ENCODE assay signal across 1 cellular context in genomic region chr20:50788045-50788867, GRCh38.
TF ChIP-seq lines count a peak whose summit lies in the region.

No MANE protein-coding gene starts in this region.

TF ChIP-seq in HepG2, 621 proteins besides CTCF, POLR2A, EP300 and RAD21 (continued from another document and continues in another):
- no peak for TF ChIP-seq ZNF414 (CRISPR knock-in tag; IDR thresholded peaks at IDR 0.05)
- no peak for TF ChIP-seq ZMAT3 (CRISPR knock-in tag; conservative IDR thresholded peaks at IDR 0.05)
- TF ChIP-seq CREB1 (IDR thresholded peaks at IDR 0.05), result no peak
- TF ChIP-seq CREB1 (CRISPR knock-in tag; IDR thresholded peaks at IDR 0.05), result no peak
- no peak for TF ChIP-seq CENPT (CRISPR knock-in tag; IDR thresholded peaks at IDR 0.05; ENCODE audit: low read depth)
- TF ChIP-seq ZSCAN30 (CRISPR knock-in tag; IDR thresholded peaks at IDR 0.05), result no peak
- no peak for TF ChIP-seq FOSL1 (CRISPR knock-in tag; IDR thresholded peaks at IDR 0.05; ENCODE audit: borderline replicate concordance)
- TF ChIP-seq, protein P1, sequence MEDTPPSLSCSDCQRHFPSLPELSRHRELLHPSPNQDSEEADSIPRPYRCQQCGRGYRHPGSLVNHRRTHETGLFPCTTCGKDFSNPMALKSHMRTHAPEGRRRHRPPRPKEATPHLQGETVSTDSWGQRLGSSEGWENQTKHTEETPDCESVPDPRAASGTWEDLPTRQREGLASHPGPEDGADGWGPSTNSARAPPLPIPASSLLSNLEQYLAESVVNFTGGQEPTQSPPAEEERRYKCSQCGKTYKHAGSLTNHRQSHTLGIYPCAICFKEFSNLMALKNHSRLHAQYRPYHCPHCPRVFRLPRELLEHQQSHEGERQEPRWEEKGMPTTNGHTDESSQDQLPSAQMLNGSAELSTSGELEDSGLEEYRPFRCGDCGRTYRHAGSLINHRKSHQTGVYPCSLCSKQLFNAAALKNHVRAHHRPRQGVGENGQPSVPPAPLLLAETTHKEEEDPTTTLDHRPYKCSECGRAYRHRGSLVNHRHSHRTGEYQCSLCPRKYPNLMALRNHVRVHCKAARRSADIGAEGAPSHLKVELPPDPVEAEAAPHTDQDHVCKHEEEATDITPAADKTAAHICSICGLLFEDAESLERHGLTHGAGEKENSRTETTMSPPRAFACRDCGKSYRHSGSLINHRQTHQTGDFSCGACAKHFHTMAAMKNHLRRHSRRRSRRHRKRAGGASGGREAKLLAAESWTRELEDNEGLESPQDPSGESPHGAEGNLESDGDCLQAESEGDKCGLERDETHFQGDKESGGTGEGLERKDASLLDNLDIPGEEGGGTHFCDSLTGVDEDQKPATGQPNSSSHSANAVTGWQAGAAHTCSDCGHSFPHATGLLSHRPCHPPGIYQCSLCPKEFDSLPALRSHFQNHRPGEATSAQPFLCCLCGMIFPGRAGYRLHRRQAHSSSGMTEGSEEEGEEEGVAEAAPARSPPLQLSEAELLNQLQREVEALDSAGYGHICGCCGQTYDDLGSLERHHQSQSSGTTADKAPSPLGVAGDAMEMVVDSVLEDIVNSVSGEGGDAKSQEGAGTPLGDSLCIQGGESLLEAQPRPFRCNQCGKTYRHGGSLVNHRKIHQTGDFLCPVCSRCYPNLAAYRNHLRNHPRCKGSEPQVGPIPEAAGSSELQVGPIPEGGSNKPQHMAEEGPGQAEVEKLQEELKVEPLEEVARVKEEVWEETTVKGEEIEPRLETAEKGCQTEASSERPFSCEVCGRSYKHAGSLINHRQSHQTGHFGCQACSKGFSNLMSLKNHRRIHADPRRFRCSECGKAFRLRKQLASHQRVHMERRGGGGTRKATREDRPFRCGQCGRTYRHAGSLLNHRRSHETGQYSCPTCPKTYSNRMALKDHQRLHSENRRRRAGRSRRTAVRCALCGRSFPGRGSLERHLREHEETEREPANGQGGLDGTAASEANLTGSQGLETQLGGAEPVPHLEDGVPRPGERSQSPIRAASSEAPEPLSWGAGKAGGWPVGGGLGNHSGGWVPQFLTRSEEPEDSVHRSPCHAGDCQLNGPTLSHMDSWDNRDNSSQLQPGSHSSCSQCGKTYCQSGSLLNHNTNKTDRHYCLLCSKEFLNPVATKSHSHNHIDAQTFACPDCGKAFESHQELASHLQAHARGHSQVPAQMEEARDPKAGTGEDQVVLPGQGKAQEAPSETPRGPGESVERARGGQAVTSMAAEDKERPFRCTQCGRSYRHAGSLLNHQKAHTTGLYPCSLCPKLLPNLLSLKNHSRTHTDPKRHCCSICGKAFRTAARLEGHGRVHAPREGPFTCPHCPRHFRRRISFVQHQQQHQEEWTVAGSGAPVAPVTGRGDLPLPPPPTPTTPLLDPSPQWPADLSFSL (CRISPR knock-in tag; IDR thresholded peaks at IDR 0.05), result peak; percentile 67
- no peak for TF ChIP-seq MIER3 (CRISPR knock-in tag; IDR thresholded peaks at IDR 0.05; ENCODE audit: borderline replicate concordance)
- TF ChIP-seq MEIS2 (CRISPR knock-in tag; IDR thresholded peaks at IDR 0.05), result no peak
- 0 out of 2 replicates have a peak, but pooled peaks have one; percentile 35 for TF ChIP-seq ISL2 (CRISPR knock-in tag; IDR thresholded peaks at IDR 0.05)
- TF ChIP-seq SPEN (CRISPR knock-in tag; IDR thresholded peaks at IDR 0.05; ENCODE audit: low read depth), result no peak
- TF ChIP-seq ZBTB7B (CRISPR knock-in tag; IDR thresholded peaks at IDR 0.05), result peak; percentile 67; the same call in 1 of the 2 replicates
- TF ChIP-seq ARNT (IDR thresholded peaks at IDR 0.05), result no peak
- TF ChIP-seq ZNF513 (CRISPR knock-in tag; conservative IDR thresholded peaks at IDR 0.05), result no peak
- no peak for TF ChIP-seq MTF1 (CRISPR knock-in tag; IDR thresholded peaks at IDR 0.05)
- TF ChIP-seq ZNF20 (CRISPR knock-in tag; IDR thresholded peaks at IDR 0.05), result no peak
- TF ChIP-seq, protein P2, sequence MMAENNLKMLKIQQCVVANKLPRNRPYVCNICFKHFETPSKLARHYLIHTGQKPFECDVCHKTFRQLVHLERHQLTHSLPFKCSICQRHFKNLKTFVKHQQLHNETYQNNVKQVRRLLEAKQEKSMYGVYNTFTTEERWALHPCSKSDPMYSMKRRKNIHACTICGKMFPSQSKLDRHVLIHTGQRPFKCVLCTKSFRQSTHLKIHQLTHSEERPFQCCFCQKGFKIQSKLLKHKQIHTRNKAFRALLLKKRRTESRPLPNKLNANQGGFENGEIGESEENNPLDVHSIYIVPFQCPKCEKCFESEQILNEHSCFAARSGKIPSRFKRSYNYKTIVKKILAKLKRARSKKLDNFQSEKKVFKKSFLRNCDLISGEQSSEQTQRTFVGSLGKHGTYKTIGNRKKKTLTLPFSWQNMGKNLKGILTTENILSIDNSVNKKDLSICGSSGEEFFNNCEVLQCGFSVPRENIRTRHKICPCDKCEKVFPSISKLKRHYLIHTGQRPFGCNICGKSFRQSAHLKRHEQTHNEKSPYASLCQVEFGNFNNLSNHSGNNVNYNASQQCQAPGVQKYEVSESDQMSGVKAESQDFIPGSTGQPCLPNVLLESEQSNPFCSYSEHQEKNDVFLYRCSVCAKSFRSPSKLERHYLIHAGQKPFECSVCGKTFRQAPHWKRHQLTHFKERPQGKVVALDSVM (CRISPR knock-in tag; IDR thresholded peaks at IDR 0.05), result no peak
- no peak for TF ChIP-seq ZBTB44 (CRISPR knock-in tag; IDR thresholded peaks at IDR 0.05)
- no peak for TF ChIP-seq ARHGAP35 (CRISPR knock-in tag; IDR thresholded peaks at IDR 0.05; ENCODE audit: borderline replicate concordance)
- TF ChIP-seq SIX1 (CRISPR knock-in tag; IDR thresholded peaks at IDR 0.05; ENCODE audit: borderline replicate concordance), result no peak
- no peak for TF ChIP-seq BRD4 (CRISPR knock-in tag; IDR thresholded peaks at IDR 0.05)
- TF ChIP-seq MTERF4 (CRISPR knock-in tag; IDR thresholded peaks at IDR 0.05), result peak; percentile 57; the same call in 1 of the 2 replicates
- TF ChIP-seq PCBP2 (optimal IDR thresholded peaks at IDR 0.05; ENCODE audit: low read depth, low read length, poor library complexity, severe bottlenecking), result no peak
- TF ChIP-seq GRHL1 (CRISPR knock-in tag; conservative IDR thresholded peaks at IDR 0.05), result no peak
- no peak for TF ChIP-seq GABPB1 (CRISPR knock-in tag; IDR thresholded peaks at IDR 0.05)
- peak; percentile 81 for TF ChIP-seq HNF4G (IDR thresholded peaks at IDR 0.05; ENCODE audit: borderline replicate concordance, low read depth, low read length)
- TF ChIP-seq HNF4G (CRISPR knock-in tag; IDR thresholded peaks at IDR 0.05; ENCODE audit: borderline replicate concordance, low read depth), result no peak; the same call in 1 of the 2 replicates
- TF ChIP-seq ZNF660 (CRISPR knock-in tag; IDR thresholded peaks at IDR 0.05; ENCODE audit: borderline replicate concordance, low read depth), result no peak
- no peak for TF ChIP-seq ZNF432 (CRISPR knock-in tag; IDR thresholded peaks at IDR 0.05; ENCODE audit: borderline replicate concordance)
- no peak for TF ChIP-seq NFKBIZ (CRISPR knock-in tag; IDR thresholded peaks at IDR 0.05)
- no peak for TF ChIP-seq ETV5 (CRISPR knock-in tag; IDR thresholded peaks at IDR 0.05; ENCODE audit: borderline replicate concordance)
- TF ChIP-seq, protein P3, sequence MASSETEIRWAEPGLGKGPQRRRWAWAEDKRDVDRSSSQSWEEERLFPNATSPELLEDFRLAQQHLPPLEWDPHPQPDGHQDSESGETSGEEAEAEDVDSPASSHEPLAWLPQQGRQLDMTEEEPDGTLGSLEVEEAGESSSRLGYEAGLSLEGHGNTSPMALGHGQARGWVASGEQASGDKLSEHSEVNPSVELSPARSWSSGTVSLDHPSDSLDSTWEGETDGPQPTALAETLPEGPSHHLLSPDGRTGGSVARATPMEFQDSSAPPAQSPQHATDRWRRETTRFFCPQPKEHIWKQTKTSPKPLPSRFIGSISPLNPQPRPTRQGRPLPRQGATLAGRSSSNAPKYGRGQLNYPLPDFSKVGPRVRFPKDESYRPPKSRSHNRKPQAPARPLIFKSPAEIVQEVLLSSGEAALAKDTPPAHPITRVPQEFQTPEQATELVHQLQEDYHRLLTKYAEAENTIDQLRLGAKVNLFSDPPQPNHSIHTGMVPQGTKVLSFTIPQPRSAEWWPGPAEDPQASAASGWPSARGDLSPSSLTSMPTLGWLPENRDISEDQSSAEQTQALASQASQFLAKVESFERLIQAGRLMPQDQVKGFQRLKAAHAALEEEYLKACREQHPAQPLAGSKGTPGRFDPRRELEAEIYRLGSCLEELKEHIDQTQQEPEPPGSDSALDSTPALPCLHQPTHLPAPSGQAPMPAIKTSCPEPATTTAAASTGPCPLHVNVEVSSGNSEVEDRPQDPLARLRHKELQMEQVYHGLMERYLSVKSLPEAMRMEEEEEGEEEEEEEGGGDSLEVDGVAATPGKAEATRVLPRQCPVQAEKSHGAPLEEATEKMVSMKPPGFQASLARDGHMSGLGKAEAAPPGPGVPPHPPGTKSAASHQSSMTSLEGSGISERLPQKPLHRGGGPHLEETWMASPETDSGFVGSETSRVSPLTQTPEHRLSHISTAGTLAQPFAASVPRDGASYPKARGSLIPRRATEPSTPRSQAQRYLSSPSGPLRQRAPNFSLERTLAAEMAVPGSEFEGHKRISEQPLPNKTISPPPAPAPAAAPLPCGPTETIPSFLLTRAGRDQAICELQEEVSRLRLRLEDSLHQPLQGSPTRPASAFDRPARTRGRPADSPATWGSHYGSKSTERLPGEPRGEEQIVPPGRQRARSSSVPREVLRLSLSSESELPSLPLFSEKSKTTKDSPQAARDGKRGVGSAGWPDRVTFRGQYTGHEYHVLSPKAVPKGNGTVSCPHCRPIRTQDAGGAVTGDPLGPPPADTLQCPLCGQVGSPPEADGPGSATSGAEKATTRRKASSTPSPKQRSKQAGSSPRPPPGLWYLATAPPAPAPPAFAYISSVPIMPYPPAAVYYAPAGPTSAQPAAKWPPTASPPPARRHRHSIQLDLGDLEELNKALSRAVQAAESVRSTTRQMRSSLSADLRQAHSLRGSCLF (CRISPR knock-in tag; IDR thresholded peaks at IDR 0.05; ENCODE audit: borderline replicate concordance), result no peak
- TF ChIP-seq ZNF335 (CRISPR knock-in tag; IDR thresholded peaks at IDR 0.05), result no peak
- TF ChIP-seq, protein P4, sequence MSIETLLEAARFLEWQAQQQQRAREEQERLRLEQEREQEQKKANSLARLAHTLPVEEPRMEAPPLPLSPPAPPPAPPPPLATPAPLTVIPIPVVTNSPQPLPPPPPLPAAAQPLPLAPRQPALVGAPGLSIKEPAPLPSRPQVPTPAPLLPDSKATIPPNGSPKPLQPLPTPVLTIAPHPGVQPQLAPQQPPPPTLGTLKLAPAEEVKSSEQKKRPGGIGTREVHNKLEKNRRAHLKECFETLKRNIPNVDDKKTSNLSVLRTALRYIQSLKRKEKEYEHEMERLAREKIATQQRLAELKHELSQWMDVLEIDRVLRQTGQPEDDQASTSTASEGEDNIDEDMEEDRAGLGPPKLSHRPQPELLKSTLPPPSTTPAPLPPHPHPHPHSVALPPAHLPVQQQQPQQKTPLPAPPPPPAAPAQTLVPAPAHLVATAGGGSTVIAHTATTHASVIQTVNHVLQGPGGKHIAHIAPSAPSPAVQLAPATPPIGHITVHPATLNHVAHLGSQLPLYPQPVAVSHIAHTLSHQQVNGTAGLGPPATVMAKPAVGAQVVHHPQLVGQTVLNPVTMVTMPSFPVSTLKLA (IDR thresholded peaks at IDR 0.05), result no peak
- TF ChIP-seq MAZ (IDR thresholded peaks at IDR 0.05; ENCODE audit: borderline replicate concordance, low read depth, low read length), result no peak
- no peak for TF ChIP-seq MAZ (CRISPR knock-in tag; IDR thresholded peaks at IDR 0.05; ENCODE audit: low read depth)
- no peak for TF ChIP-seq RNF2 (conservative IDR thresholded peaks at IDR 0.05; ENCODE audit: low read depth)
- no peak for TF ChIP-seq HES4 (CRISPR knock-in tag; IDR thresholded peaks at IDR 0.05; ENCODE audit: borderline replicate concordance)
- no peak for TF ChIP-seq ZNF644 (CRISPR knock-in tag; IDR thresholded peaks at IDR 0.05; ENCODE audit: low read depth)
